Comparison of ENCODE assay signal across 28 cellular contexts in genomic region chr1:25738507-25738906, GRCh38.
"Had no signal": no experiment of that assay in that cellular context is flagged by ENCODE, and none has a peak within 500 bp of the region (broad histone marks: within the 10 kb centered on the region; RNA-seq: fewer than 3 reads in every experiment).

No MANE protein-coding gene starts in this region.

- H3K36me3 ChIP-seq: breast epithelium, colonic mucosa, neutrophil, ovary, right atrium auricular region, tibial artery, WERI-Rb-1 had no signal

- H3K27ac ChIP-seq: breast epithelium, colonic mucosa, dorsolateral prefrontal cortex, neutrophil, ovary, psoas muscle, right atrium auricular region, skin epidermis, tibial artery, WERI-Rb-1 had no signal

- H3K4me1 Mint-ChIP-seq: mesothelial cell of epicardium had no signal

- DNase-seq: activated CD4-positive, alpha-beta T cell treated with anti-CD3 and anti-CD28 coated beads, Interleukin-2, amount 10 ng/mL, durations not matched to agents 7 days and 5 days; activated CD4-positive, CD25-positive, alpha-beta regulatory T cell treated with anti-CD3 and anti-CD28 coated beads, Interleukin-2, amount 50 U/mL, for 72 hours; activated naive CD4-positive, alpha-beta T cell; activated naive CD8-positive, alpha-beta T cell treated with anti-CD3 and anti-CD28 coated beads for 36 hours; activated T-cell treated with anti-CD3 and anti-CD28 coated beads, Interleukin-2, amount 50 U/mL, for 1 hour; amniotic stem cell; colonic mucosa; effector memory CD8-positive, alpha-beta T cell; foreskin melanocyte; hypothalamus; left ventricle myocardium superior; mammary epithelial cell; psoas muscle; stimulated activated CD4-positive, alpha-beta T cell treated with anti-CD3 and anti-CD28 coated beads, Interleukin-2, amount 100 ng/mL, for 24 hours; stimulated activated naive CD4-positive, alpha-beta T cell treated with Interleukin-2 at 50 U/mL for 16 hours; substantia nigra; T-helper 1 cell; tibial artery; WERI-Rb-1 had no signal

- H3K4me3 ChIP-seq: breast epithelium, colonic mucosa, dorsolateral prefrontal cortex, ovary, psoas muscle, right atrium auricular region, skin epidermis, tibial artery had no signal

- H3K4me3 Mint-ChIP-seq: activated CD4-positive, alpha-beta T cell treated with anti-CD3 and anti-CD28 coated beads, Interleukin-2, amount 10 ng/mL, durations not matched to agents 7 days and 5 days; activated naive CD8-positive, alpha-beta T cell treated with anti-CD3 and anti-CD28 coated beads for 36 hours; effector memory CD8-positive, alpha-beta T cell; mesothelial cell of epicardium; natural killer cell treated with Interleukin-12 subunit alpha and Interleukin-12 subunit beta and Interleukin-15 and Interleukin-18, amount 100 ng/mL, for 72 hours had no signal

- H3K27me3 ChIP-seq: breast epithelium, colonic mucosa, dorsolateral prefrontal cortex, neutrophil, ovary, right atrium auricular region, tibial artery had no signal

- H3K27me3 Mint-ChIP-seq: activated naive CD8-positive, alpha-beta T cell treated with anti-CD3 and anti-CD28 coated beads for 36 hours had no signal

- H3K36me3 Mint-ChIP-seq: mesothelial cell of epicardium; natural killer cell treated with Interleukin-12 subunit alpha and Interleukin-12 subunit beta and Interleukin-15 and Interleukin-18, amount 100 ng/mL, for 72 hours had no signal

- H3K27ac Mint-ChIP-seq: activated CD4-positive, alpha-beta T cell treated with anti-CD3 and anti-CD28 coated beads, Interleukin-2, amount 10 ng/mL, durations not matched to agents 7 days and 5 days; activated naive CD8-positive, alpha-beta T cell treated with anti-CD3 and anti-CD28 coated beads for 36 hours; effector memory CD8-positive, alpha-beta T cell; mesothelial cell of epicardium; natural killer cell treated with Interleukin-12 subunit alpha and Interleukin-12 subunit beta and Interleukin-15 and Interleukin-18, amount 100 ng/mL, for 72 hours had no signal

- H3K9me3 ChIP-seq: breast epithelium, colonic mucosa, neutrophil, ovary, psoas muscle, right atrium auricular region had no signal

- ATAC-seq: effector memory CD8-positive, alpha-beta T cell; esophagus mucosa; left ventricle myocardium superior; natural killer cell treated with Interleukin-12 subunit alpha and Interleukin-12 subunit beta and Interleukin-15 and Interleukin-18, amount 100 ng/mL, for 72 hours; psoas muscle had no signal

- H3K4me1 ChIP-seq: breast epithelium, colonic mucosa had no signal

- H3K9me3 Mint-ChIP-seq: activated naive CD8-positive, alpha-beta T cell treated with anti-CD3 and anti-CD28 coated beads for 36 hours; effector memory CD8-positive, alpha-beta T cell; mesothelial cell of epicardium; natural killer cell treated with Interleukin-12 subunit alpha and Interleukin-12 subunit beta and Interleukin-15 and Interleukin-18, amount 100 ng/mL, for 72 hours had no signal
